In genomic region chr19:29170554-29170953, GRCh38 we compare ENCODE assay signal across 24 cellular contexts. TPM values are rescaled to one million over a fixed set of nuclear protein-coding genes. Genes with fewer than 3 reads are reported as not detected.
A peak's percentile ranks its signal among the peaks of the same experiment; 100 is the strongest.
DNase-seq lines count a peak whose midpoint lies in the region; ATAC-seq, FAIRE-seq and TF ChIP-seq lines count a peak whose summit lies in the region.
"Had no signal": no experiment of that assay in that cellular context is flagged by ENCODE, and none has a peak within 500 bp of the region (broad histone marks: within the 10 kb centered on the region; RNA-seq: fewer than 3 reads in every experiment).

No MANE protein-coding gene starts in this region.

- H3K9me3 Mint-ChIP-seq in activated naive CD4-positive, alpha-beta T cell treated with anti-CD3 and anti-CD28 coated beads, Interleukin-2, amount 50 U/mL, for 72 hours: peaks cover 32 to 36% of the 10 kb centered on the region in 2 donors
- peaks cover 18% of the 10 kb centered on the region for H3K9me3 Mint-ChIP-seq in stimulated activated effector memory CD8-positive, alpha-beta T cell treated with anti-CD3 and anti-CD28 coated beads, Interleukin-12 subunit alpha, Interleukin-12 subunit beta, amount 100 ng/mL, for 72 hours

- H3K36me3 Mint-ChIP-seq in activated naive CD4-positive, alpha-beta T cell treated with anti-CD3 and anti-CD28 coated beads, Interleukin-2, amount 50 U/mL, for 72 hours: peaks cover 14 to 31% of the 10 kb centered on the region in 2 donors
- H3K36me3 Mint-ChIP-seq in stimulated activated effector memory CD8-positive, alpha-beta T cell treated with anti-CD3 and anti-CD28 coated beads, Interleukin-12 subunit alpha, Interleukin-12 subunit beta, amount 100 ng/mL, for 72 hours: no peaks in the 10 kb centered on the region

- ATAC-seq in activated naive CD4-positive, alpha-beta T cell treated with anti-CD3 and anti-CD28 coated beads, Interleukin-2, amount 50 U/mL, for 72 hours: peak; percentile 59 to 76
- ATAC-seq in stimulated activated effector memory CD8-positive, alpha-beta T cell treated with anti-CD3 and anti-CD28 coated beads, Interleukin-12 subunit alpha, Interleukin-12 subunit beta, amount 100 ng/mL, for 72 hours: peak; percentile 57
- ATAC-seq in GM19463 (IDR thresholded peaks at IDR 0.05; ENCODE audit: unreplicated experiment): no peak
- no peak for ATAC-seq in GM21381 (IDR thresholded peaks at IDR 0.05; ENCODE audit: unreplicated experiment)
- ATAC-seq: HepG2 had no signal

- H3K4me3 Mint-ChIP-seq in stimulated activated effector memory CD8-positive, alpha-beta T cell treated with anti-CD3 and anti-CD28 coated beads, Interleukin-12 subunit alpha, Interleukin-12 subunit beta, amount 100 ng/mL, for 72 hours: no peak overlapping the region
- H3K4me3 Mint-ChIP-seq: CD4-positive, alpha-beta memory T cell had no signal

- TF ChIP-seq POLR2A in H54 (IDR thresholded peaks at IDR 0.05; ENCODE audit: low read depth, low read length): no peak

- DNase-seq in activated naive CD4-positive, alpha-beta T cell treated with anti-CD3 and anti-CD28 coated beads, Interleukin-2, amount 50 U/mL, for 72 hours (ENCODE audit: low spot score in 2 of 2): no peak
- DNase-seq in activated naive CD4-positive, alpha-beta T cell treated with anti-CD3 and anti-CD28 coated beads, Interleukin-2, amount 50 U/mL, for 16 hours: no peak
- DNase-seq in H54 (ENCODE audit: insufficient read length, low spot score): no peak
- peak; percentile 22 for DNase-seq in NAMALWA (ENCODE audit: low spot score)
- no peak for DNase-seq in stimulated activated effector memory CD8-positive, alpha-beta T cell treated with anti-CD3 and anti-CD28 coated beads, Interleukin-12 subunit alpha, Interleukin-12 subunit beta, amount 100 ng/mL, for 72 hours (ENCODE audit: low spot score in 2 of 2)
- DNase-seq: C1 segment of cervical spinal cord; CD4-positive, alpha-beta memory T cell; COR-L47; GDM1; H7; Kasumi-1; NCI-H1048; NCI-H1417 treated with DMSO at 0.1 percent for 48 hours; NCI-H1694 treated with DMSO at 0.1 percent for 48 hours; NCI-H2081; NCI-H345; NCI-H510A treated with DMSO at 0.1 percent for 48 hours; PC-9; Right ventricle myocardium superior; RPMI8226 had no signal

- no peak overlapping the region for H3K27ac Mint-ChIP-seq in activated naive CD4-positive, alpha-beta T cell treated with anti-CD3 and anti-CD28 coated beads, Interleukin-2, amount 50 U/mL, for 72 hours
- no peak overlapping the region for H3K27ac Mint-ChIP-seq in stimulated activated effector memory CD8-positive, alpha-beta T cell treated with anti-CD3 and anti-CD28 coated beads, Interleukin-12 subunit alpha, Interleukin-12 subunit beta, amount 100 ng/mL, for 72 hours
- H3K27ac Mint-ChIP-seq: CD4-positive, alpha-beta memory T cell had no signal

- no peaks in the 10 kb centered on the region for H3K4me1 Mint-ChIP-seq in stimulated activated effector memory CD8-positive, alpha-beta T cell treated with anti-CD3 and anti-CD28 coated beads, Interleukin-12 subunit alpha, Interleukin-12 subunit beta, amount 100 ng/mL, for 72 hours
- H3K4me1 Mint-ChIP-seq: CD4-positive, alpha-beta memory T cell had no signal

- peak; percentile 69 for FAIRE-seq in H54 (lab: Jason Lieb, UNC)
- FAIRE-seq: GM19239, HepG2 had no signal

RNA-seq across cellular contexts. Expression of gene UQCRFS1, which starts 42.4 kb away (rescaled TPM):
- 10 to 100 TPM; 42.1 to 46.2 TPM for total RNA-seq in activated naive CD4-positive, alpha-beta T cell treated with anti-CD3 and anti-CD28 coated beads, Interleukin-2, amount 50 U/mL, for 72 hours

Comparison
In these comparisons a context has a peak if more than half of its experiments do, and no peak if none do; other contexts are left out.
1. ATAC-seq: peak in activated naive CD4-positive, alpha-beta T cell treated with anti-CD3 and anti-CD28 coated beads, Interleukin-2, amount 50 U/mL, for 72 hours (2 of 2) and stimulated activated effector memory CD8-positive, alpha-beta T cell treated with anti-CD3 and anti-CD28 coated beads, Interleukin-12 subunit alpha, Interleukin-12 subunit beta, amount 100 ng/mL, for 72 hours (single experiment); none in GM19463 (single experiment) and GM21381 (single experiment).